ENCODE assay signal across 8 cellular contexts in genomic region chr1:27872802-27873665, GRCh38. TPM values are rescaled to one million over a fixed set of nuclear protein-coding genes. Genes with fewer than 3 reads are reported as not detected.
A peak's percentile ranks its signal among the peaks of the same experiment; 100 is the strongest.
DNase-seq lines count a peak whose midpoint lies in the region; ATAC-seq, FAIRE-seq and TF ChIP-seq lines count a peak whose summit lies in the region.

No MANE protein-coding gene starts in this region.

- H3K4me3 ChIP-seq in OCI-LY7 (ENCODE audit: low read depth, low read length, poor library complexity, severe bottlenecking) (peak overlapping the region; percentile 77), astrocyte of the cerebellum (ENCODE audit: low read depth, low read length) (peak overlapping the region; percentile 53)

- no peaks in the 10 kb centered on the region for H3K36me3 ChIP-seq in OCI-LY7 (ENCODE audit: insufficient read depth, low read length)

- intact Hi-C loops in OCI-LY7 (cut with micrococcal nuclease; ENCODE audit: unreplicated experiment): loop anchor here (10.0 kb wide), 1 partner anchor 202 kb away; no protein-coding TSS in a partner anchor

- H4K20me1 ChIP-seq in OCI-LY7 (ENCODE audit: insufficient read depth, low read length): no peaks in the 10 kb centered on the region

- H3K9me3 ChIP-seq in OCI-LY7 (ENCODE audit: low read length): no peaks in the 10 kb centered on the region

- peak; percentile 87 for FAIRE-seq in GM18507 (lab: Jason Lieb, UNC)

- peak overlapping the region; percentile 52; the same call in 1 of the 2 replicates for H2AFZ ChIP-seq in OCI-LY7 (ENCODE audit: low read length)

- H3K4me2 ChIP-seq in OCI-LY7 (ENCODE audit: low read length): peak overlapping the region; percentile 78

- POLR2A ChIA-PET in OCI-LY7 (lab: Charles Lee): no interaction called here

- peak overlapping the region; percentile 0 for H3K27ac ChIP-seq in OCI-LY7 (ENCODE audit: low read depth, low read length, poor library complexity, severe bottlenecking)

- TF ChIP-seq CTCF in OCI-LY7 (conservative IDR thresholded peaks at IDR 0.05; ENCODE audit: low read length): no peak
- no peak for TF ChIP-seq CTCF in astrocyte of the cerebellum (IDR thresholded peaks at IDR 0.05; ENCODE audit: low read depth, low read length, missing control alignments)

- DNase-seq in GM18507 (ENCODE audit: extremely low spot score, insufficient read length, low read depth) (no peak), OCI-LY7 (ENCODE audit: low spot score) (no peak), astrocyte of the cerebellum (ENCODE audit: low read depth) (no peak), iris pigment epithelial cell (ENCODE audit: low read depth) (peak; percentile 18), NCI-H345 treated with DMSO at 0.1 percent for 48 hours (lab: John Stamatoyannopoulos, UW; ENCODE audit: unreplicated experiment) (no peak), DMS114 treated with DMSO at 0.1 percent for 48 hours (lab: John Stamatoyannopoulos, UW; ENCODE audit: unreplicated experiment) (no peak)
- peak; percentile 33 for DNase-seq in stimulated activated CD4-positive, alpha-beta T cell treated with anti-CD3 and anti-CD28 coated beads, Interleukin-4, amount 100 ng/mL, for 1 hour

- H3K79me2 ChIP-seq in OCI-LY7 (ENCODE audit: insufficient read depth, low read depth, low read length): no peaks in the 10 kb centered on the region

- BruUV-seq in OCI-LY7 (replicated peaks; lab: Mats Ljungman, UMichigan): TSS peak; percentile 64

- peaks cover 66% of the 10 kb centered on the region for H3K4me1 ChIP-seq in OCI-LY7 (ENCODE audit: insufficient read depth, low read length, poor library complexity, severe bottlenecking)

- in situ Hi-C loops in astrocyte of the cerebellum (cut with HindIII; ENCODE audit: low sequenced_read_pairs): no loop called here

- no peaks in the 10 kb centered on the region for H3K9me2 ChIP-seq in OCI-LY7 (ENCODE audit: insufficient read depth, low read length)

- CTCF ChIA-PET in OCI-LY7 (lab: Charles Lee; ENCODE audit: unreplicated experiment): no interaction called here

- no peak for ATAC-seq in HG02571 (IDR thresholded peaks at IDR 0.05; ENCODE audit: unreplicated experiment)

RNA-seq across cellular contexts. Expression of gene THEMIS2, which starts 0.7 kb away (rescaled TPM):
- 0.98 and 4.1 TPM in 2 replicates for total RNA-seq in OCI-LY7 (2014; rRNA removed; shearing (Covaris generic))
- 15.4 and 20.3 TPM in 2 replicates for total RNA-seq in OCI-LY7 (2022)

RNA-seq across cellular contexts. Expression of gene RPA2, which starts 41.3 kb away (rescaled TPM):
- 56.8 and 74.4 TPM in 2 replicates for total RNA-seq in OCI-LY7 (2014; rRNA removed; shearing (Covaris generic))
- total RNA-seq in OCI-LY7 (2022): 44.3 and 52.7 TPM in 2 replicates

RNA-seq across cellular contexts. Expression of gene PPP1R8, which starts 42.5 kb away (rescaled TPM):
- 71.3 and 72.4 TPM in 2 replicates for total RNA-seq in OCI-LY7 (2014; rRNA removed; shearing (Covaris generic))
- total RNA-seq in OCI-LY7 (2022): 57.3 and 58.0 TPM in 2 replicates

Comparison
In these comparisons a context has a peak if more than half of its experiments do, and no peak if none do; other contexts are left out.
1. DNase-seq: peak in iris pigment epithelial cell (single experiment) and stimulated activated CD4-positive, alpha-beta T cell treated with anti-CD3 and anti-CD28 coated beads, Interleukin-4, amount 100 ng/mL, for 1 hour (single experiment); none in GM18507 (single experiment), OCI-LY7 (single experiment), astrocyte of the cerebellum (single experiment), NCI-H345 treated with DMSO at 0.1 percent for 48 hours (single experiment) and DMS114 treated with DMSO at 0.1 percent for 48 hours (single experiment).